1 cellular context compared by ENCODE assay signal in genomic region chr20:10665027-10665561, GRCh38.
TF ChIP-seq lines count a peak whose summit lies in the region.

No MANE protein-coding gene starts in this region.

TF ChIP-seq in H1, 55 proteins besides CTCF, POLR2A, EP300 and RAD21 (continued from another document):
- TF ChIP-seq RNF2 (IDR thresholded peaks at IDR 0.05; ENCODE audit: borderline replicate concordance, low read depth, low read length, missing control alignments, poor library complexity, severe bottlenecking) (no peak), EGR1 (IDR thresholded peaks at IDR 0.05; ENCODE audit: borderline replicate concordance, low read depth, low read length) (no peak), CBX8 (IDR thresholded peaks at IDR 0.05; ENCODE audit: borderline replicate concordance, low read depth, low read length) (no peak), POLR2AphosphoS5 (IDR thresholded peaks at IDR 0.05; ENCODE audit: low read depth, low read length) (no peak), ATF2 (IDR thresholded peaks at IDR 0.05; ENCODE audit: low read length) (no peak), RXRA (IDR thresholded peaks at IDR 0.05; ENCODE audit: insufficient read depth, low read depth, low read length) (no peak), SP1 (IDR thresholded peaks at IDR 0.05; ENCODE audit: low read depth, low read length) (no peak), TBP (IDR thresholded peaks at IDR 0.05; ENCODE audit: low read depth, low read length) (no peak), EZH2 (IDR thresholded peaks at IDR 0.05; ENCODE audit: low read depth, low read length, severe bottlenecking) (no peak), CTBP2 (IDR thresholded peaks at IDR 0.05; ENCODE audit: borderline replicate concordance, insufficient read depth, insufficient read length, low read length) (no peak)
